In genomic region chr14:67387195-67387594, GRCh38 we compare ENCODE assay signal across 24 cellular contexts. TPM values are rescaled to one million over a fixed set of nuclear protein-coding genes. Genes with fewer than 3 reads are reported as not detected.
DNase-seq lines count a peak whose midpoint lies in the region; ATAC-seq and TF ChIP-seq lines count a peak whose summit lies in the region.
"Had no signal": no experiment of that assay in that cellular context is flagged by ENCODE, and none has a peak within 500 bp of the region (broad histone marks: within the 10 kb centered on the region; RNA-seq: fewer than 3 reads in every experiment).

No MANE protein-coding gene starts in this region.

- H3K27ac ChIP-seq in ACC112 (ENCODE audit: low read depth, low read length) = peak overlapping the region; percentile 35
- H3K27ac ChIP-seq in RWPE2 (ENCODE audit: poor library complexity, severe bottlenecking) = peak overlapping the region; percentile 29
- H3K27ac ChIP-seq: A549, coronary artery, foreskin keratinocyte, pancreas, thoracic aorta had no signal

- H3K79me2 ChIP-seq in ACC112 (ENCODE audit: control insufficient read depth, insufficient read depth, low read length, unreplicated experiment) = no peaks in the 10 kb centered on the region

- no peaks in the 10 kb centered on the region for H3K9me3 ChIP-seq in RWPE2 (ENCODE audit: severe bottlenecking)
- H3K9me3 ChIP-seq in MG63 = no peaks in the 10 kb centered on the region
- H3K9me3 ChIP-seq: A549, pancreas, thoracic aorta had no signal

- H3K4me3 ChIP-seq in ACC112 (ENCODE audit: low read depth, low read length) (no peak overlapping the region), RWPE2 (ENCODE audit: severe bottlenecking) (no peak overlapping the region), MG63 (no peak overlapping the region)
- H3K4me3 ChIP-seq: A549, coronary artery, pancreas, thoracic aorta had no signal

- peaks cover 47% of the 10 kb centered on the region for H3K36me3 ChIP-seq in ACC112 (ENCODE audit: insufficient read depth, low read length)
- peaks cover 100% of the 10 kb centered on the region for H3K36me3 ChIP-seq in RWPE2 (ENCODE audit: low read depth)
- H3K36me3 ChIP-seq in MG63 = peaks cover 22% of the 10 kb centered on the region

- H3K27me3 ChIP-seq in ACC112 (ENCODE audit: insufficient read depth, low read length) = no peaks in the 10 kb centered on the region
- H3K27me3 ChIP-seq in RWPE2 (ENCODE audit: insufficient read depth, poor library complexity, severe bottlenecking) = no peaks in the 10 kb centered on the region
- no peaks in the 10 kb centered on the region for H3K27me3 ChIP-seq in MG63
- H3K27me3 ChIP-seq: foreskin keratinocyte, pancreas had no signal

- ATAC-seq in RWPE2 (ENCODE audit: low read depth) (peak; percentile 33; the same call in 2 of the 3 replicates), GM21723 (IDR thresholded peaks at IDR 0.05; ENCODE audit: unreplicated experiment) (no peak)
- ATAC-seq: activated CD8-positive, alpha-beta memory T cell treated with anti-CD3 and anti-CD28 coated beads, Interleukin-2, amount 10 ng/mL, durations not matched to agents 7 days and 5 days; foreskin keratinocyte; natural killer cell; pancreas; sciatic nerve had no signal

- no peak overlapping the region for H2AFZ ChIP-seq in ACC112 (ENCODE audit: low read length, unreplicated experiment)

- TF ChIP-seq CTCF in RWPE2 (IDR thresholded peaks at IDR 0.05; ENCODE audit: poor library complexity, severe bottlenecking) = no peak

- DNase-seq in GM04504 (ENCODE audit: low read depth) = peak; percentile 9
- DNase-seq in RWPE2 (ENCODE audit: low spot score) = no peak
- DNase-seq in glomerular visceral epithelial cell (ENCODE audit: extremely low spot score) = peak; percentile 24
- no peak for DNase-seq in amygdala (lab: John Stamatoyannopoulos, UW)
- DNase-seq in MG63 = no peak
- no peak for DNase-seq in GDM1 (lab: John Stamatoyannopoulos, UW)
- DNase-seq: activated CD4-positive, alpha-beta T cell treated with anti-CD3 and anti-CD28 coated beads for 48 hours; activated CD8-positive, alpha-beta memory T cell treated with anti-CD3 and anti-CD28 coated beads, Interleukin-2, amount 10 ng/mL, durations not matched to agents 7 days and 5 days; activated effector memory CD4-positive, alpha-beta T cell treated with Interleukin-2 at 50 U/mL for 16 hours; C1 segment of cervical spinal cord; foreskin keratinocyte; H9; mesendoderm; natural killer cell; NCI-H524; pancreas; SHP77; T-helper 1 cell had no signal

- H3K4me1 ChIP-seq in ACC112 (ENCODE audit: control insufficient read depth, insufficient read depth, low read length, unreplicated experiment) (peaks cover 11% of the 10 kb centered on the region), RWPE2 (ENCODE audit: insufficient read depth, poor library complexity, severe bottlenecking) (peaks cover 12% of the 10 kb centered on the region)
- H3K4me1 ChIP-seq: A549 had no signal

RNA-seq across cellular contexts. Expression of gene PLEK2, which starts 24.8 kb away (rescaled TPM):
- total RNA-seq in MG63 (2014; rRNA removed; shearing (Covaris generic); ENCODE audit: low replicate concordance) = 2.2 TPM in 1 of 2 replicates, not detected in the other
- total RNA-seq: H9, natural killer cell had no signal

RNA-seq across cellular contexts. Expression of gene EIF2S1, which starts 27.1 kb away (rescaled TPM):
- 284 and 534 TPM in 2 replicates for total RNA-seq in MG63 (2014; rRNA removed; shearing (Covaris generic); ENCODE audit: low replicate concordance)

RNA-seq across cellular contexts. Expression of gene ATP6V1D, which starts 27.6 kb away (rescaled TPM):
- total RNA-seq in MG63 (2014; rRNA removed; shearing (Covaris generic); ENCODE audit: low replicate concordance) = 53.2 and 57.7 TPM in 2 replicates

Comparison
In these comparisons a context has a peak if more than half of its experiments do, and no peak if none do; other contexts are left out.
1. DNase-seq: peak in GM04504 (single experiment) and glomerular visceral epithelial cell (single experiment); none in RWPE2 (single experiment), amygdala (0 of 56), MG63 (single experiment) and GDM1 (single experiment).